ENCODE assay signal across 19 cellular contexts in genomic region chr21:38067086-38067739, GRCh38.
"Had no signal": no experiment of that assay in that cellular context is flagged by ENCODE, and none has a peak within 500 bp of the region (broad histone marks: within the 10 kb centered on the region; RNA-seq: fewer than 3 reads in every experiment).

No MANE protein-coding gene starts in this region.

- H3K36me3 ChIP-seq: ascending aorta, cardiac muscle cell, gastroesophageal sphincter, heart right ventricle, lower lobe of right lung, pancreas, sigmoid colon, stomach, thoracic aorta had no signal

- H3K36me3 Mint-ChIP-seq: naive B cell had no signal

- H3K4me1 Mint-ChIP-seq: endodermal cell, naive B cell had no signal

- ATAC-seq: gastroesophageal sphincter, left colon, lower lobe of right lung, pancreas had no signal

- H3K27ac ChIP-seq: ascending aorta, cardiac muscle cell, dorsolateral prefrontal cortex, gastroesophageal sphincter, heart right ventricle, lower lobe of right lung, pancreas, sigmoid colon, stomach, thoracic aorta had no signal

- H3K9me3 ChIP-seq: gastroesophageal sphincter, heart right ventricle, lower lobe of right lung, pancreas, sigmoid colon, stomach, thoracic aorta had no signal

- FAIRE-seq: pancreas had no signal

- H3K27ac Mint-ChIP-seq: endodermal cell; naive B cell; T-helper 2 cell treated with Interferon-gamma antibody and Interleukin-4, amounts not matched to agents 5 μg/mL and 100 μg/mL, for 36 hours had no signal

- H3K4me3 ChIP-seq: ascending aorta, cardiac muscle cell, dorsolateral prefrontal cortex, gastroesophageal sphincter, heart right ventricle, lower lobe of right lung, pancreas, sigmoid colon, stomach, thoracic aorta had no signal

- H3K4me1 ChIP-seq: ascending aorta, gastroesophageal sphincter, heart right ventricle, lower lobe of right lung, pancreas, sigmoid colon, stomach had no signal

- H3K27me3 ChIP-seq: ascending aorta, cardiac muscle cell, pancreas had no signal

- H3K9me3 Mint-ChIP-seq: endodermal cell; T-helper 2 cell treated with Interferon-gamma antibody and Interleukin-4, amounts not matched to agents 5 μg/mL and 100 μg/mL, for 36 hours had no signal

- DNase-seq: activated naive CD4-positive, alpha-beta T cell treated with Interleukin-2 at 50 U/mL for 16 hours; activated T-cell treated with anti-CD3 and anti-CD28 coated beads for 4 hours; dorsolateral prefrontal cortex; endodermal cell; heart right ventricle; left colon; lower lobe of right lung; midbrain; naive B cell; pancreas; sigmoid colon; stimulated activated CD4-positive, alpha-beta T cell treated with anti-CD3 and anti-CD28 coated beads, Interleukin-12 subunit alpha, Interleukin-12 subunit beta, amount 100 ng/mL, for 4 hours; stimulated activated CD4-positive, alpha-beta T cell treated with anti-CD3 and anti-CD28 coated beads, Interleukin-2, amount 100 ng/mL, for 24 hours; stomach had no signal

- H3K4me3 Mint-ChIP-seq: endodermal cell; naive B cell; T-helper 2 cell treated with Interferon-gamma antibody and Interleukin-4, amounts not matched to agents 5 μg/mL and 100 μg/mL, for 36 hours had no signal
